ENCODE assay signal across 1 cellular context in the genomic region with DNA sequence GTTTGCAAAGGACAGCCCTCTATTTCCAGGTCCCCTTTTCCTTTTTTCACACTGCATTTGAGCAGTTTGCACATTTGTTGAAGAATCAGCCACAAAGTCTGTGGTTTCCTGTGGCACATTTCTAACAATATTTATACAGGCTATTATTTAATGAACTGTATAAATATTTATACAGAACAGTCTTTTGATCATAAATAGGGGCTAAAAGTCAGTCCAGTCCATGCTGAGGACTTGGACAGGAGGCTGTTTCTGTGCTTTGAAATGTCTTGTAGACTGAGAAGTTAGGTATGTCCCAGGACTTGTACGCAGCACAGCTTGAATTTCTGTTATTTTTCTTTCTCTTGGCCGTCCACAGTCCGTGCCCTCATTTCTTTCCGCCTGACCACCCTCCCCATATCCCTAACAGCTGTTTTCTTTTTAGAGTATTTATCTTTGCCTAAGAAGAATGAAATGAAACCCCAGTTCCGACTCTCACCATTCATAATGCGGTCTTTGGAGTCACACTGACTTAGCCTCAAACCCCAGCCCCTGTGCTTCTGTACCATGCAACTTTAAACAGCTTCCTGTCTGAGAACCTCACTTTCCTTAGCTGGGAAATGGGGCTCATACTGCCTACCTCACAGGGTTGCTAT.
TF ChIP-seq lines count a peak whose summit lies in the region.

No MANE protein-coding gene starts in this region.

TF ChIP-seq in GM23338, 12 proteins besides CTCF, POLR2A, EP300 and RAD21 (continued from another document):
- TF ChIP-seq, protein P1, sequence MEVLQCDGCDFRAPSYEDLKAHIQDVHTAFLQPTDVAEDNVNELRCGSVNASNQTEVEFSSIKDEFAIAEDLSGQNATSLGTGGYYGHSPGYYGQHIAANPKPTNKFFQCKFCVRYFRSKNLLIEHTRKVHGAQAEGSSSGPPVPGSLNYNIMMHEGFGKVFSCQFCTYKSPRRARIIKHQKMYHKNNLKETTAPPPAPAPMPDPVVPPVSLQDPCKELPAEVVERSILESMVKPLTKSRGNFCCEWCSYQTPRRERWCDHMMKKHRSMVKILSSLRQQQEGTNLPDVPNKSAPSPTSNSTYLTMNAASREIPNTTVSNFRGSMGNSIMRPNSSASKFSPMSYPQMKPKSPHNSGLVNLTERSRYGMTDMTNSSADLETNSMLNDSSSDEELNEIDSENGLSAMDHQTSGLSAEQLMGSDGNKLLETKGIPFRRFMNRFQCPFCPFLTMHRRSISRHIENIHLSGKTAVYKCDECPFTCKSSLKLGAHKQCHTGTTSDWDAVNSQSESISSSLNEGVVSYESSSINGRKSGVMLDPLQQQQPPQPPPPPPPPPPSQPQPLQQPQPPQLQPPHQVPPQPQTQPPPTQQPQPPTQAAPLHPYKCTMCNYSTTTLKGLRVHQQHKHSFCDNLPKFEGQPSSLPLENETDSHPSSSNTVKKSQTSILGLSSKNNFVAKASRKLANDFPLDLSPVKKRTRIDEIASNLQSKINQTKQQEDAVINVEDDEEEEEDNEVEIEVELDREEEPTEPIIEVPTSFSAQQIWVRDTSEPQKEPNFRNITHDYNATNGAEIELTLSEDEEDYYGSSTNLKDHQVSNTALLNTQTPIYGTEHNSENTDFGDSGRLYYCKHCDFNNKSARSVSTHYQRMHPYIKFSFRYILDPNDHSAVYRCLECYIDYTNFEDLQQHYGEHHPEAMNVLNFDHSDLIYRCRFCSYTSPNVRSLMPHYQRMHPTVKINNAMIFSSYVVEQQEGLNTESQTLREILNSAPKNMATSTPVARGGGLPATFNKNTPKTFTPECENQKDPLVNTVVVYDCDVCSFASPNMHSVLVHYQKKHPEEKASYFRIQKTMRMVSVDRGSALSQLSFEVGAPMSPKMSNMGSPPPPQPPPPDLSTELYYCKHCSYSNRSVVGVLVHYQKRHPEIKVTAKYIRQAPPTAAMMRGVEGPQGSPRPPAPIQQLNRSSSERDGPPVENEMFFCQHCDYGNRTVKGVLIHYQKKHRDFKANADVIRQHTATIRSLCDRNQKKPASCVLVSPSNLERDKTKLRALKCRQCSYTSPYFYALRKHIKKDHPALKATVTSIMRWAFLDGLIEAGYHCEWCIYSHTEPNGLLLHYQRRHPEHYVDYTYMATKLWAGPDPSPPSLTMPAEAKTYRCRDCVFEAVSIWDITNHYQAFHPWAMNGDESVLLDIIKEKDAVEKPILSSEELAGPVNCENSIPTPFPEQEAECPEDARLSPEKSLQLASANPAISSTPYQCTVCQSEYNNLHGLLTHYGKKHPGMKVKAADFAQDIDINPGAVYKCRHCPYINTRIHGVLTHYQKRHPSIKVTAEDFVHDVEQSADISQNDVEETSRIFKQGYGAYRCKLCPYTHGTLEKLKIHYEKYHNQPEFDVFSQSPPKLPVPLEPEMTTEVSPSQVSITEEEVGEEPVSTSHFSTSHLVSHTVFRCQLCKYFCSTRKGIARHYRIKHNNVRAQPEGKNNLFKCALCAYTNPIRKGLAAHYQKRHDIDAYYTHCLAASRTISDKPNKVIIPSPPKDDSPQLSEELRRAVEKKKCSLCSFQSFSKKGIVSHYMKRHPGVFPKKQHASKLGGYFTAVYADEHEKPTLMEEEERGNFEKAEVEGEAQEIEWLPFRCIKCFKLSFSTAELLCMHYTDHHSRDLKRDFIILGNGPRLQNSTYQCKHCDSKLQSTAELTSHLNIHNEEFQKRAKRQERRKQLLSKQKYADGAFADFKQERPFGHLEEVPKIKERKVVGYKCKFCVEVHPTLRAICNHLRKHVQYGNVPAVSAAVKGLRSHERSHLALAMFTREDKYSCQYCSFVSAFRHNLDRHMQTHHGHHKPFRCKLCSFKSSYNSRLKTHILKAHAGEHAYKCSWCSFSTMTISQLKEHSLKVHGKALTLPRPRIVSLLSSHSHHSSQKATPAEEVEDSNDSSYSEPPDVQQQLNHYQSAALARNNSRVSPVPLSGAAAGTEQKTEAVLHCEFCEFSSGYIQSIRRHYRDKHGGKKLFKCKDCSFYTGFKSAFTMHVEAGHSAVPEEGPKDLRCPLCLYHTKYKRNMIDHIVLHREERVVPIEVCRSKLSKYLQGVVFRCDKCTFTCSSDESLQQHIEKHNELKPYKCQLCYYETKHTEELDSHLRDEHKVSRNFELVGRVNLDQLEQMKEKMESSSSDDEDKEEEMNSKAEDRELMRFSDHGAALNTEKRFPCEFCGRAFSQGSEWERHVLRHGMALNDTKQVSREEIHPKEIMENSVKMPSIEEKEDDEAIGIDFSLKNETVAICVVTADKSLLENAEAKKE (CRISPR knock-in tag; IDR thresholded peaks at IDR 0.05): no peak
TF ChIP-seq in GM23338: peak in this region for 0.
